ENCODE assay signal across 8 cellular contexts in genomic region chr2:178530625-178531142, GRCh38. TPM values are rescaled to one million over a fixed set of nuclear protein-coding genes. Genes with fewer than 3 reads are reported as not detected.
DNase-seq lines count a peak whose midpoint lies in the region; ATAC-seq lines count a peak whose summit lies in the region.

No MANE protein-coding gene starts in this region.

- peak; percentile 51 to 56 for DNase-seq in stimulated activated CD4-positive, alpha-beta T cell treated with anti-CD3 and anti-CD28 coated beads, Interleukin-15, amount 100 ng/mL, for 48 hours (ENCODE audit: low read depth in 2 of 2)
- DNase-seq in stimulated activated CD4-positive, alpha-beta T cell treated with anti-CD3 and anti-CD28 coated beads, Interleukin-4, amount 100 ng/mL, for 4 hours = no peak
- peak; percentile 70 to 71 for DNase-seq in activated T-cell treated with anti-CD3 and anti-CD28 coated beads, Interleukin-2, amount 50 U/mL, for 72 hours
- DNase-seq in DMS53 treated with DMSO at 0.1 percent for 48 hours (lab: John Stamatoyannopoulos, UW; ENCODE audit: unreplicated experiment) = no peak
- DNase-seq in NCI-H187 treated with DMSO at 0.1 percent for 48 hours (lab: John Stamatoyannopoulos, UW) = no peak
- no peak for DNase-seq in midbrain (lab: John Stamatoyannopoulos, UW)
- DNase-seq in NCI-H345 (lab: John Stamatoyannopoulos, UW) = no peak

- H3K36me3 Mint-ChIP-seq in activated T-cell treated with anti-CD3 and anti-CD28 coated beads, Interleukin-2, amount 50 U/mL, for 72 hours (ENCODE audit: insufficient read depth in 2 of 2) = peaks cover 18 to 33% of the 10 kb centered on the region in 2 donors

- peaks cover 0 to 7% of the 10 kb centered on the region in 2 donors for H3K9me3 Mint-ChIP-seq in activated T-cell treated with anti-CD3 and anti-CD28 coated beads, Interleukin-2, amount 50 U/mL, for 72 hours

- peaks cover 42% of the 10 kb centered on the region for H3K4me1 Mint-ChIP-seq in activated T-cell treated with anti-CD3 and anti-CD28 coated beads, Interleukin-2, amount 50 U/mL, for 72 hours (ENCODE audit: low read depth)

- peak overlapping the region; percentile 48 to 52 for H3K4me3 Mint-ChIP-seq in activated T-cell treated with anti-CD3 and anti-CD28 coated beads, Interleukin-2, amount 50 U/mL, for 72 hours

- H3K27ac Mint-ChIP-seq in activated T-cell treated with anti-CD3 and anti-CD28 coated beads, Interleukin-2, amount 50 U/mL, for 72 hours = peak overlapping the region; percentile 64

- ATAC-seq in HG03139 (IDR thresholded peaks at IDR 0.05; ENCODE audit: unreplicated experiment) = peak; percentile 91
- peak; percentile 95 to 97 for ATAC-seq in activated T-cell treated with anti-CD3 and anti-CD28 coated beads, Interleukin-2, amount 50 U/mL, for 72 hours (replicated peaks in 1 of 2)

- H3K27me3 Mint-ChIP-seq in activated T-cell treated with anti-CD3 and anti-CD28 coated beads, Interleukin-2, amount 50 U/mL, for 72 hours (ENCODE audit: low read depth) = no peaks in the 10 kb centered on the region

RNA-seq across cellular contexts. Expression of gene PLEKHA3, which starts 50.4 kb away (rescaled TPM):
- total RNA-seq in activated T-cell treated with anti-CD3 and anti-CD28 coated beads, Interleukin-2, amount 50 U/mL, for 72 hours = 10 to 100 TPM; 23.0 to 28.0 TPM

RNA-seq across cellular contexts. Expression of gene FKBP7, which starts 52.3 kb away (rescaled TPM):
- 1 to 10 TPM; 2.1 to 3.0 TPM for total RNA-seq in activated T-cell treated with anti-CD3 and anti-CD28 coated beads, Interleukin-2, amount 50 U/mL, for 72 hours

Comparison
In these comparisons a context has a peak if more than half of its experiments do, and no peak if none do; other contexts are left out.
1. DNase-seq: peak in stimulated activated CD4-positive, alpha-beta T cell treated with anti-CD3 and anti-CD28 coated beads, Interleukin-15, amount 100 ng/mL, for 48 hours (2 of 2) and activated T-cell treated with anti-CD3 and anti-CD28 coated beads, Interleukin-2, amount 50 U/mL, for 72 hours (2 of 2); none in stimulated activated CD4-positive, alpha-beta T cell treated with anti-CD3 and anti-CD28 coated beads, Interleukin-4, amount 100 ng/mL, for 4 hours (0 of 2), DMS53 treated with DMSO at 0.1 percent for 48 hours (single experiment), NCI-H187 treated with DMSO at 0.1 percent for 48 hours (single experiment), midbrain (single experiment) and NCI-H345 (single experiment).